8 cellular contexts compared by ENCODE assay signal in genomic region chr1:174769961-174770549, GRCh38.
DNase-seq lines count a peak whose midpoint lies in the region; ATAC-seq and TF ChIP-seq lines count a peak whose summit lies in the region.

No MANE protein-coding gene starts in this region.

- no peaks in the 10 kb centered on the region for H3K4me1 Mint-ChIP-seq in endothelial cell (ENCODE audit: unreplicated experiment)
- peaks cover 0 to 18% (median 4%) of the 10 kb centered on the region in 7 donors for H3K4me1 Mint-ChIP-seq in naive thymus-derived CD4-positive, alpha-beta T cell

- H3K79me2 ChIP-seq in DOHH2 (ENCODE audit: control insufficient read depth, low read length): no peaks in the 10 kb centered on the region

- H3K36me3 ChIP-seq in DOHH2 (ENCODE audit: control insufficient read depth, low read length): no peaks in the 10 kb centered on the region; the same call in 1 of the 2 replicates
- H3K36me3 ChIP-seq in naive thymus-derived CD4-positive, alpha-beta T cell (ENCODE audit: control insufficient read depth in 2 of 3, insufficient read depth in 3 of 3, low read length in 3 of 3): no peaks in the 10 kb centered on the region

- no peak overlapping the region for H3K27ac ChIP-seq in DOHH2 (ENCODE audit: low read depth, low read length)
- no peak overlapping the region for H3K27ac ChIP-seq in naive thymus-derived CD4-positive, alpha-beta T cell (ENCODE audit: low read depth, low read length)

- CTCF ChIA-PET in naive thymus-derived CD4-positive, alpha-beta T cell (lab: Charles Lee): interaction anchor here (0.6 to 0.9 kb wide), 4 partner anchors 113 to 526 kb away, joined by 3 to 9 read pairs (median 3); no protein-coding TSS in a partner anchor

- H3K9me3 ChIP-seq in DOHH2 (ENCODE audit: control insufficient read depth, insufficient read depth, low read length): no peaks in the 10 kb centered on the region
- no peaks in the 10 kb centered on the region for H3K9me3 ChIP-seq in naive thymus-derived CD4-positive, alpha-beta T cell (ENCODE audit: control insufficient read depth in 2 of 3, low read length in 3 of 3)

- TF ChIP-seq CTCF in DOHH2 (IDR thresholded peaks at IDR 0.05; ENCODE audit: low read depth, low read length, poor library complexity, severe bottlenecking): peak; percentile 71
- TF ChIP-seq CTCF in endothelial cell (IDR thresholded peaks at IDR 0.05; ENCODE audit: unreplicated experiment): peak; percentile 41

- no peaks in the 10 kb centered on the region for H3K9me2 ChIP-seq in DOHH2 (replicated peaks; ENCODE audit: control insufficient read depth, low read length)

- no peaks in the 10 kb centered on the region for H3K27me3 ChIP-seq in DOHH2 (ENCODE audit: control insufficient read depth, low read length)
- no peaks in the 10 kb centered on the region for H3K27me3 ChIP-seq in naive thymus-derived CD4-positive, alpha-beta T cell (ENCODE audit: control insufficient read depth in 2 of 2, insufficient read depth in 2 of 2, low read length in 2 of 2)

- no peak overlapping the region for H3K4me3 ChIP-seq in DOHH2 (ENCODE audit: low read length)
- no peak overlapping the region for H3K4me3 ChIP-seq in naive thymus-derived CD4-positive, alpha-beta T cell (ENCODE audit: low read length)

- intact Hi-C loops in naive thymus-derived CD4-positive, alpha-beta T cell (cut with micrococcal nuclease): loop anchor here (1.0 to 10.0 kb wide), 8 partner anchors 29 to 545 kb away; no protein-coding TSS in a partner anchor

- peaks cover 2% of the 10 kb centered on the region for H3K27me3 Mint-ChIP-seq in endothelial cell (ENCODE audit: unreplicated experiment)
- H3K27me3 Mint-ChIP-seq in naive thymus-derived CD4-positive, alpha-beta T cell: no peaks in the 10 kb centered on the region

- H4K20me1 ChIP-seq in DOHH2 (ENCODE audit: control insufficient read depth, insufficient read depth, low read depth, low read length): no peaks in the 10 kb centered on the region

- H3K27ac Mint-ChIP-seq in endothelial cell (ENCODE audit: unreplicated experiment): no peak overlapping the region
- H3K27ac Mint-ChIP-seq in naive thymus-derived CD4-positive, alpha-beta T cell: peak overlapping the region in 1 of 9 donors; percentile 12

- POLR2A ChIA-PET in naive thymus-derived CD4-positive, alpha-beta T cell (lab: Charles Lee): interaction anchor here (0.7 kb wide), 1 partner anchor 212 kb away, joined by 3 read pairs; no protein-coding TSS in a partner anchor

- H3K4me2 ChIP-seq in DOHH2 (ENCODE audit: low read length): no peak overlapping the region

- H3K36me3 Mint-ChIP-seq in endothelial cell (ENCODE audit: low read depth, unreplicated experiment): no peaks in the 10 kb centered on the region
- H3K36me3 Mint-ChIP-seq in naive thymus-derived CD4-positive, alpha-beta T cell: no peaks in the 10 kb centered on the region

- DNase-seq in KG1 (lab: John Stamatoyannopoulos, UW) (peak; percentile 5), RKO (ENCODE audit: low spot score) (peak; percentile 73), endothelial cell (ENCODE audit: low spot score) (no peak)
- peak in 7 of 9 donors; percentile 19 to 58 (median 43) for DNase-seq in naive thymus-derived CD4-positive, alpha-beta T cell
- DNase-seq in stimulated activated CD4-positive, alpha-beta T cell treated with anti-CD3 and anti-CD28 coated beads, Interleukin-4, amount 100 ng/mL, for 1 hour: no peak

- H3K4me3 Mint-ChIP-seq in endothelial cell (ENCODE audit: unreplicated experiment): no peak overlapping the region
- H3K4me3 Mint-ChIP-seq in naive thymus-derived CD4-positive, alpha-beta T cell: no peak overlapping the region

- peaks cover 3% of the 10 kb centered on the region; the same call in 1 of the 2 replicates for H3F3A ChIP-seq in DOHH2 (ENCODE audit: control insufficient read depth, insufficient read depth)

- H3K9me3 Mint-ChIP-seq in endothelial cell (ENCODE audit: unreplicated experiment): no peaks in the 10 kb centered on the region
- no peaks in the 10 kb centered on the region for H3K9me3 Mint-ChIP-seq in naive thymus-derived CD4-positive, alpha-beta T cell

- peaks cover 50% of the 10 kb centered on the region for H3K4me1 ChIP-seq in DOHH2 (ENCODE audit: control insufficient read depth, low read length)
- H3K4me1 ChIP-seq in naive thymus-derived CD4-positive, alpha-beta T cell (ENCODE audit: control insufficient read depth in 2 of 2, insufficient read depth in 2 of 2, low read length in 2 of 2): no peaks in the 10 kb centered on the region

- ATAC-seq in naive thymus-derived CD4-positive, alpha-beta T cell: peak; percentile 68
- ATAC-seq in GM19351 (IDR thresholded peaks at IDR 0.05; ENCODE audit: unreplicated experiment): no peak
- no peak for ATAC-seq in GM18502 (IDR thresholded peaks at IDR 0.05; ENCODE audit: poor library complexity, unreplicated experiment)

Comparison
In these comparisons a context has a peak if more than half of its experiments do, and no peak if none do; other contexts are left out.
1. DNase-seq: peak in KG1 (single experiment), RKO (single experiment) and naive thymus-derived CD4-positive, alpha-beta T cell (7 of 9); none in endothelial cell (single experiment) and stimulated activated CD4-positive, alpha-beta T cell treated with anti-CD3 and anti-CD28 coated beads, Interleukin-4, amount 100 ng/mL, for 1 hour (single experiment).